8 cellular contexts compared by ENCODE assay signal in the genomic region with DNA sequence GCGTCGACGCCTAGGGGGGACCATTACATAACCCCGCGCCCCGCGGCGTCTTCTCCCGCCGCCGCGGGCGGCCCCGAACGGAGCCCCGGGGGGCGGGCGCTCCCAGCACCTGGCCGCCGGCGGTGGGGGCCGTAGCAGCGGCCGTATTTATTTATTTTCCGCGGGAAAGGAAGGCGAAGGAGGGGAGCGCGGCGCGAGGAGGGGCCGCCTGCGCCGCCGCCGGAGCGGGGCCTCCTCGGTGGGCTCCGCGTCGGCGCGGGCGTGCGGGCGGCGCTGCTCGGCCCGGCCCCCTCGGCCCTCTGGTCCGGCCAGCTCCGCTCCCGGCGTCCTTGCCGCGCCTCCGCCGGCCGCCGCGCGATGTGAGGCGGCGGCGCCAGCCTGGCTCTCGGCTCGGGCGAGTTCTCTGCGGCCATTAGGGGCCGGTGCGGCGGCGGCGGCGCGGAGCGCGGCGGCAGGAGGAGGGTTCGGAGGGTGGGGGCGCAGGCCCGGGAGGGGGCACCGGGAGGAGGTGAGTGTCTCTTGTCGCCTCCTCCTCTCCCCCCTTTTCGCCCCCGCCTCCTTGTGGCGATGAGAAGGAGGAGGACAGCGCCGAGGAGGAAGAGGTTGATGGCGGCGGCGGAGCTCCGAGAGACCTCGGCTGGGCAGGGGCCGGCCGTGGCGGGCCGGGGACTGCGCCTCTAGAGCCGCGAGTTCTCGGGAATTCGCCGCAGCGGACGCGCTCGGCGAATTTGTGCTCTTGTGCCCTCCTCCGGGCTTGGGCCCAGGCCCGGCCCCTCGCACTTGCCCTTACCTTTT. TPM values are rescaled to one million over a fixed set of nuclear protein-coding genes. Genes with fewer than 3 reads are reported as not detected.
DNase-seq lines count a peak whose midpoint lies in the region; ATAC-seq and TF ChIP-seq lines count a peak whose summit lies in the region.

Gene EP300 (plus strand): TSS at position 570 of the 795 bp plus-strand sequence. CDS start 413 bp downstream, outside the sequence.

- TF ChIP-seq POLR2A in GM19099 (IDR thresholded peaks at IDR 0.05; ENCODE audit: extremely low read depth, insufficient read length, low read depth), result peak; percentile 69

- H3K9me3 ChIP-seq in esophagus (ENCODE audit: control insufficient read depth in 2 of 2, insufficient read depth in 1 of 2, low read depth in 1 of 2, low read length in 1 of 2) (no peaks in the 10 kb centered on the region), muscle layer of duodenum (ENCODE audit: control insufficient read depth in 1 of 2, low read length in 2 of 2) (no peaks in the 10 kb centered on the region)

- ATAC-seq in HG03439 (IDR thresholded peaks at IDR 0.05; ENCODE audit: unreplicated experiment), result peak; percentile 46

- H3K4me3 ChIP-seq in esophagus (ENCODE audit: low read depth in 1 of 2, low read length in 2 of 2) (peak within 1 kb of the TSS; percentile 81 to 91), muscle layer of duodenum (ENCODE audit: low read depth in 1 of 2, low read length in 2 of 2) (peak within 1 kb of the TSS; percentile 92 to 93)

- H3K27ac ChIP-seq in esophagus (ENCODE audit: low read depth in 2 of 2, low read length in 1 of 2) (peak within 1 kb of the TSS; percentile 100), muscle layer of duodenum (ENCODE audit: low read length) (peak within 1 kb of the TSS; percentile 94)

- WGBS in esophagus, 2 donors, result 0% methylated on average over 60 to 111 of the region's 112 CpGs

- H3K36me3 Mint-ChIP-seq in activated T-cell treated with anti-CD3 and anti-CD28 coated beads, Interleukin-2, amount 50 U/mL, for 24 hours (ENCODE audit: low read depth), result peaks cover 39% of the 10 kb centered on the region

- H3K27me3 ChIP-seq in esophagus (ENCODE audit: control insufficient read depth in 1 of 2, insufficient read depth in 2 of 2, low read length in 2 of 2) (no peaks in the 10 kb centered on the region), muscle layer of duodenum (ENCODE audit: low read depth, low read length) (no peaks in the 10 kb centered on the region)

- no peaks in the 10 kb centered on the region for H3K9me3 Mint-ChIP-seq in activated T-cell treated with anti-CD3 and anti-CD28 coated beads, Interleukin-2, amount 50 U/mL, for 24 hours

- H3K4me1 ChIP-seq in esophagus (ENCODE audit: control insufficient read depth in 2 of 2, insufficient read depth in 2 of 2, low read length in 1 of 2) (peaks cover 0 to 2% of the 10 kb centered on the region in 2 donors), muscle layer of duodenum (ENCODE audit: control insufficient read depth in 1 of 2, insufficient read depth in 2 of 2, low read length in 2 of 2) (peaks cover 6 to 27% of the 10 kb centered on the region in 2 donors)

- no peaks in the 10 kb centered on the region for H3K36me3 ChIP-seq in esophagus (ENCODE audit: control insufficient read depth in 2 of 2, insufficient read depth in 2 of 2, low read length in 1 of 2)
- H3K36me3 ChIP-seq in muscle layer of duodenum (ENCODE audit: control insufficient read depth in 1 of 2, insufficient read depth in 2 of 2, low read length in 2 of 2), result peaks cover 0 to 4% of the 10 kb centered on the region in 2 donors

- peak within 1 kb of the TSS; percentile 98 for H3K4me3 Mint-ChIP-seq in activated T-cell treated with anti-CD3 and anti-CD28 coated beads, Interleukin-2, amount 50 U/mL, for 24 hours

- DNase-seq in CD1c-positive myeloid dendritic cell (ENCODE audit: extremely low spot score), result peak; percentile 80
- peak; percentile 85 for DNase-seq in OCI-M1 (lab: John Stamatoyannopoulos, UW)
- DNase-seq in activated T-cell treated with anti-CD3 and anti-CD28 coated beads, Interleukin-2, amount 50 U/mL, for 24 hours, result peak; percentile 86
- peak; percentile 79 to 87 for DNase-seq in stimulated activated CD8-positive, alpha-beta memory T cell treated with anti-CD3 and anti-CD28 coated beads, Interleukin-7, amount 100 ng/mL, for 4 hours (ENCODE audit: low read depth in 2 of 2)

- H3K27me3 Mint-ChIP-seq in activated T-cell treated with anti-CD3 and anti-CD28 coated beads, Interleukin-2, amount 50 U/mL, for 24 hours, result no peaks in the 10 kb centered on the region

- H3K27ac Mint-ChIP-seq in activated T-cell treated with anti-CD3 and anti-CD28 coated beads, Interleukin-2, amount 50 U/mL, for 24 hours, result peak within 1 kb of the TSS; percentile 99

- peaks cover 38% of the 10 kb centered on the region for H3K4me1 Mint-ChIP-seq in activated T-cell treated with anti-CD3 and anti-CD28 coated beads, Interleukin-2, amount 50 U/mL, for 24 hours (ENCODE audit: low read depth)

RNA-seq across cellular contexts. Expression of gene EP300, which starts in this region (rescaled TPM):
- polyA plus RNA-seq in esophagus, result 10 to 100 TPM; 11.6 to 13.7 TPM

Comparison
In these comparisons a context has a peak if more than half of its experiments do, and no peak if none do; other contexts are left out.
1. Peak in every context shown above with its lines: DNase-seq, ATAC-seq, H3K4me3 ChIP-seq and H3K27ac ChIP-seq.